In the genomic region with DNA sequence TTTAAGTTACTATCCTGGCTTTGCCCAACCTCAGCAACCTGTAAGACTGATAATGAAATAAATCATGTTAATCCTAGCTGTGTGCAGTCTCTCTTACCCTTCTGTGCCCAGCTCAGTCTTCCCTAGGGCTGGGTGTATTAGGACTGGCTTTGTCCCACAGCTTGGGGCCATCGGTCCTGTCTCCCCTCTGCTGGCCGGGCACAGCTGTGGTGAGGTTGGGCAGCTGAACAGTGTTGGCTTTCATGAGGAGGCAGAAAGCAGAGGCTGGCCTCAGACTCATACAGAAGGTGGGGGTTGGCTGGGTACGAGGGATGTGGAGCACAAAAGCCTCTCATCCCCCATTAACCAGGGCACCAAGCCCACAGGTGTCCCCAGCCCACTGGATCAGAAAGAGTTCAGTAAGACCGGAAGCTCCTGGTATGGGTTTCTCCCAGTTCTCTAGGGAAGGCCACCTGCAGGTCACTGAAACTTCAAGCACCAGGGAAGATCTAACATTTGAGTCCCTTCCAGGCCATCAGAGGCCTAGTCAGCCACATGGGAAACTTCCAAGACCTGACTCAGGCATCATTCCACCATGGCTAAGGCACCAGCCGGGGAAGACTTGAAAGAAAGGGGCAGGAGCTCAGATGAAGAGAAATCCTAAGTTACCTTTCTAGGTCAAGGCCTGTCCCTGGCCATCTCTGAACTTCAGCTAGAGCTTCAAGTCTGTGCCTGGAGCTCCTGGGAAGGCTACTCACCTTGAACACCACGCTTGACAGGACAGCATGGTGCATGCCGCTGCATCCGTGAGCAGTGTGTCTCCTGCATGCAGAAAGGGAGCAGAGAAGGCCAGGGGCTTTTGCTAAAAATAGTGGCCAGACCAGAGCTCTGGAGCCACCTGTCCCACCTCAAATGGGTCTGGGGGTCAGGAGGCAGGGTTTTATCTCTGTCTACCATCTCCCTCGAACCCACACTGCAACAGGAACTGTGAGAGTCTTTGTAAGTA, we compare ENCODE assay signal across 1 cellular context.
TF ChIP-seq lines count a peak whose summit lies in the region.

No MANE protein-coding gene starts in this region.

TF ChIP-seq in HepG2, 621 proteins besides CTCF, POLR2A, EP300 and RAD21 (continues in another document):
- TF ChIP-seq, protein P1, sequence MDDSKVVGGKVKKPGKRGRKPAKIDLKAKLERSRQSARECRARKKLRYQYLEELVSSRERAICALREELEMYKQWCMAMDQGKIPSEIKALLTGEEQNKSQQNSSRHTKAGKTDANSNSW (CRISPR knock-in tag; IDR thresholded peaks at IDR 0.05; ENCODE audit: borderline replicate concordance) = no peak
- TF ChIP-seq, protein P2, sequence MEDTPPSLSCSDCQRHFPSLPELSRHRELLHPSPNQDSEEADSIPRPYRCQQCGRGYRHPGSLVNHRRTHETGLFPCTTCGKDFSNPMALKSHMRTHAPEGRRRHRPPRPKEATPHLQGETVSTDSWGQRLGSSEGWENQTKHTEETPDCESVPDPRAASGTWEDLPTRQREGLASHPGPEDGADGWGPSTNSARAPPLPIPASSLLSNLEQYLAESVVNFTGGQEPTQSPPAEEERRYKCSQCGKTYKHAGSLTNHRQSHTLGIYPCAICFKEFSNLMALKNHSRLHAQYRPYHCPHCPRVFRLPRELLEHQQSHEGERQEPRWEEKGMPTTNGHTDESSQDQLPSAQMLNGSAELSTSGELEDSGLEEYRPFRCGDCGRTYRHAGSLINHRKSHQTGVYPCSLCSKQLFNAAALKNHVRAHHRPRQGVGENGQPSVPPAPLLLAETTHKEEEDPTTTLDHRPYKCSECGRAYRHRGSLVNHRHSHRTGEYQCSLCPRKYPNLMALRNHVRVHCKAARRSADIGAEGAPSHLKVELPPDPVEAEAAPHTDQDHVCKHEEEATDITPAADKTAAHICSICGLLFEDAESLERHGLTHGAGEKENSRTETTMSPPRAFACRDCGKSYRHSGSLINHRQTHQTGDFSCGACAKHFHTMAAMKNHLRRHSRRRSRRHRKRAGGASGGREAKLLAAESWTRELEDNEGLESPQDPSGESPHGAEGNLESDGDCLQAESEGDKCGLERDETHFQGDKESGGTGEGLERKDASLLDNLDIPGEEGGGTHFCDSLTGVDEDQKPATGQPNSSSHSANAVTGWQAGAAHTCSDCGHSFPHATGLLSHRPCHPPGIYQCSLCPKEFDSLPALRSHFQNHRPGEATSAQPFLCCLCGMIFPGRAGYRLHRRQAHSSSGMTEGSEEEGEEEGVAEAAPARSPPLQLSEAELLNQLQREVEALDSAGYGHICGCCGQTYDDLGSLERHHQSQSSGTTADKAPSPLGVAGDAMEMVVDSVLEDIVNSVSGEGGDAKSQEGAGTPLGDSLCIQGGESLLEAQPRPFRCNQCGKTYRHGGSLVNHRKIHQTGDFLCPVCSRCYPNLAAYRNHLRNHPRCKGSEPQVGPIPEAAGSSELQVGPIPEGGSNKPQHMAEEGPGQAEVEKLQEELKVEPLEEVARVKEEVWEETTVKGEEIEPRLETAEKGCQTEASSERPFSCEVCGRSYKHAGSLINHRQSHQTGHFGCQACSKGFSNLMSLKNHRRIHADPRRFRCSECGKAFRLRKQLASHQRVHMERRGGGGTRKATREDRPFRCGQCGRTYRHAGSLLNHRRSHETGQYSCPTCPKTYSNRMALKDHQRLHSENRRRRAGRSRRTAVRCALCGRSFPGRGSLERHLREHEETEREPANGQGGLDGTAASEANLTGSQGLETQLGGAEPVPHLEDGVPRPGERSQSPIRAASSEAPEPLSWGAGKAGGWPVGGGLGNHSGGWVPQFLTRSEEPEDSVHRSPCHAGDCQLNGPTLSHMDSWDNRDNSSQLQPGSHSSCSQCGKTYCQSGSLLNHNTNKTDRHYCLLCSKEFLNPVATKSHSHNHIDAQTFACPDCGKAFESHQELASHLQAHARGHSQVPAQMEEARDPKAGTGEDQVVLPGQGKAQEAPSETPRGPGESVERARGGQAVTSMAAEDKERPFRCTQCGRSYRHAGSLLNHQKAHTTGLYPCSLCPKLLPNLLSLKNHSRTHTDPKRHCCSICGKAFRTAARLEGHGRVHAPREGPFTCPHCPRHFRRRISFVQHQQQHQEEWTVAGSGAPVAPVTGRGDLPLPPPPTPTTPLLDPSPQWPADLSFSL (CRISPR knock-in tag; IDR thresholded peaks at IDR 0.05) = no peak
- TF ChIP-seq, protein P3, sequence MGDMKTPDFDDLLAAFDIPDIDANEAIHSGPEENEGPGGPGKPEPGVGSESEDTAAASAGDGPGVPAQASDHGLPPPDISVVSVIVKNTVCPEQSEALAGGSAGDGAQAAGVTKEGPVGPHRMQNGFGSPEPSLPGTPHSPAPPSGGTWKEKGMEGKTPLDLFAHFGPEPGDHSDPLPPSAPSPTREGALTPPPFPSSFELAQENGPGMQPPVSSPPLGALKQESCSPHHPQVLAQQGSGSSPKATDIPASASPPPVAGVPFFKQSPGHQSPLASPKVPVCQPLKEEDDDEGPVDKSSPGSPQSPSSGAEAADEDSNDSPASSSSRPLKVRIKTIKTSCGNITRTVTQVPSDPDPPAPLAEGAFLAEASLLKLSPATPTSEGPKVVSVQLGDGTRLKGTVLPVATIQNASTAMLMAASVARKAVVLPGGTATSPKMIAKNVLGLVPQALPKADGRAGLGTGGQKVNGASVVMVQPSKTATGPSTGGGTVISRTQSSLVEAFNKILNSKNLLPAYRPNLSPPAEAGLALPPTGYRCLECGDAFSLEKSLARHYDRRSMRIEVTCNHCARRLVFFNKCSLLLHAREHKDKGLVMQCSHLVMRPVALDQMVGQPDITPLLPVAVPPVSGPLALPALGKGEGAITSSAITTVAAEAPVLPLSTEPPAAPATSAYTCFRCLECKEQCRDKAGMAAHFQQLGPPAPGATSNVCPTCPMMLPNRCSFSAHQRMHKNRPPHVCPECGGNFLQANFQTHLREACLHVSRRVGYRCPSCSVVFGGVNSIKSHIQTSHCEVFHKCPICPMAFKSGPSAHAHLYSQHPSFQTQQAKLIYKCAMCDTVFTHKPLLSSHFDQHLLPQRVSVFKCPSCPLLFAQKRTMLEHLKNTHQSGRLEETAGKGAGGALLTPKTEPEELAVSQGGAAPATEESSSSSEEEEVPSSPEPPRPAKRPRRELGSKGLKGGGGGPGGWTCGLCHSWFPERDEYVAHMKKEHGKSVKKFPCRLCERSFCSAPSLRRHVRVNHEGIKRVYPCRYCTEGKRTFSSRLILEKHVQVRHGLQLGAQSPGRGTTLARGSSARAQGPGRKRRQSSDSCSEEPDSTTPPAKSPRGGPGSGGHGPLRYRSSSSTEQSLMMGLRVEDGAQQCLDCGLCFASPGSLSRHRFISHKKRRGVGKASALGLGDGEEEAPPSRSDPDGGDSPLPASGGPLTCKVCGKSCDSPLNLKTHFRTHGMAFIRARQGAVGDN (CRISPR knock-in tag; IDR thresholded peaks at IDR 0.05) = 0 out of 2 replicates have a peak, but pooled peaks have one; percentile 3
- no peak for TF ChIP-seq ZNF567 (CRISPR knock-in tag; IDR thresholded peaks at IDR 0.05; ENCODE audit: borderline replicate concordance)
- no peak for TF ChIP-seq HDAC2 (CRISPR knock-in tag; IDR thresholded peaks at IDR 0.05)
- TF ChIP-seq KAT7 (CRISPR knock-in tag; IDR thresholded peaks at IDR 0.05; ENCODE audit: borderline replicate concordance) = no peak
- no peak for TF ChIP-seq ZNF547 (CRISPR knock-in tag; IDR thresholded peaks at IDR 0.05)
- no peak for TF ChIP-seq ZFP82 (CRISPR knock-in tag; IDR thresholded peaks at IDR 0.05; ENCODE audit: borderline replicate concordance)
- TF ChIP-seq, protein P4, sequence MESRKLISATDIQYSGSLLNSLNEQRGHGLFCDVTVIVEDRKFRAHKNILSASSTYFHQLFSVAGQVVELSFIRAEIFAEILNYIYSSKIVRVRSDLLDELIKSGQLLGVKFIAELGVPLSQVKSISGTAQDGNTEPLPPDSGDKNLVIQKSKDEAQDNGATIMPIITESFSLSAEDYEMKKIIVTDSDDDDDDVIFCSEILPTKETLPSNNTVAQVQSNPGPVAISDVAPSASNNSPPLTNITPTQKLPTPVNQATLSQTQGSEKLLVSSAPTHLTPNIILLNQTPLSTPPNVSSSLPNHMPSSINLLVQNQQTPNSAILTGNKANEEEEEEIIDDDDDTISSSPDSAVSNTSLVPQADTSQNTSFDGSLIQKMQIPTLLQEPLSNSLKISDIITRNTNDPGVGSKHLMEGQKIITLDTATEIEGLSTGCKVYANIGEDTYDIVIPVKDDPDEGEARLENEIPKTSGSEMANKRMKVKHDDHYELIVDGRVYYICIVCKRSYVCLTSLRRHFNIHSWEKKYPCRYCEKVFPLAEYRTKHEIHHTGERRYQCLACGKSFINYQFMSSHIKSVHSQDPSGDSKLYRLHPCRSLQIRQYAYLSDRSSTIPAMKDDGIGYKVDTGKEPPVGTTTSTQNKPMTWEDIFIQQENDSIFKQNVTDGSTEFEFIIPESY (CRISPR knock-in tag; IDR thresholded peaks at IDR 0.05) = no peak
- TF ChIP-seq ZNF660 (CRISPR knock-in tag; IDR thresholded peaks at IDR 0.05; ENCODE audit: borderline replicate concordance, low read depth) = no peak
- TF ChIP-seq GABPA (IDR thresholded peaks at IDR 0.05; ENCODE audit: low read depth, low read length) = no peak
- no peak for TF ChIP-seq GABPA (CRISPR knock-in tag; IDR thresholded peaks at IDR 0.05; ENCODE audit: low read depth)
- no peak for TF ChIP-seq SMAD9 (CRISPR knock-in tag; IDR thresholded peaks at IDR 0.05)
- no peak for TF ChIP-seq ZNF124 (CRISPR knock-in tag; IDR thresholded peaks at IDR 0.05)
- TF ChIP-seq CREB1 (IDR thresholded peaks at IDR 0.05) = no peak
- no peak for TF ChIP-seq CREB1 (CRISPR knock-in tag; IDR thresholded peaks at IDR 0.05)
- TF ChIP-seq SRSF4 (IDR thresholded peaks at IDR 0.05; ENCODE audit: low read depth, low read length, poor library complexity, severe bottlenecking) = no peak
- TF ChIP-seq, protein P5, sequence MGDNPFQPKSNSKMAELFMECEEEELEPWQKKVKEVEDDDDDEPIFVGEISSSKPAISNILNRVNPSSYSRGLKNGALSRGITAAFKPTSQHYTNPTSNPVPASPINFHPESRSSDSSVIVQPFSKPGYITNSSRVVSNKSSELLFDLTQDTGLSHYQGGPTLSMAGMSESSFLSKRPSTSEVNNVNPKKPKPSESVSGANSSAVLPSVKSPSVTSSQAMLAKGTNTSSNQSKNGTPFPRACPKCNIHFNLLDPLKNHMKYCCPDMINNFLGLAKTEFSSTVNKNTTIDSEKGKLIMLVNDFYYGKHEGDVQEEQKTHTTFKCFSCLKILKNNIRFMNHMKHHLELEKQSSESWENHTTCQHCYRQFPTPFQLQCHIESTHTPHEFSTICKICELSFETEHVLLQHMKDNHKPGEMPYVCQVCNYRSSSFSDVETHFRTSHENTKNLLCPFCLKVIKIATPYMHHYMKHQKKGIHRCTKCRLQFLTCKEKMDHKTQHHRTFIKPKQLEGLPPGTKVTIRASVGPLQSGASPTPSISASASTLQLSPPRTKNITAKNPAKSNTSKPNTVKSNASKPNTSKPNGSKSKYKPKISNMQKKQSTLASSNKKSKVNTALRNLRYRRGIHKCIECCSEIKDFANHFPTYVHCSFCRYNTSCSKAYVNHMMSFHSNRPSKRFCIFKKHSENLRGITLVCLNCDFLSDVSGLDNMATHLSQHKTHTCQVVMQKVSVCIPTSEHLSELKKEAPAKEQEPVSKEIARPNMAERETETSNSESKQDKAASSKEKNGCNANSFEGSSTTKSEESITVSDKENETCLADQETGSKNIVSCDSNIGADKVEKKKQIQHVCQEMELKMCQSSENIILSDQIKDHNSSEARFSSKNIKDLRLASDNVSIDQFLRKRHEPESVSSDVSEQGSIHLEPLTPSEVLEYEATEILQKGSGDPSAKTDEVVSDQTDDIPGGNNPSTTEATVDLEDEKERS (CRISPR knock-in tag; IDR thresholded peaks at IDR 0.05) = no peak
- TF ChIP-seq RARA (CRISPR knock-in tag; IDR thresholded peaks at IDR 0.05) = no peak
- TF ChIP-seq AGO2 (optimal IDR thresholded peaks at IDR 0.05; ENCODE audit: low read depth, low read length) = peak; percentile 59
- TF ChIP-seq ZNF546 (CRISPR knock-in tag; conservative IDR thresholded peaks at IDR 0.05) = no peak
- TF ChIP-seq PCBP2 (optimal IDR thresholded peaks at IDR 0.05; ENCODE audit: low read depth, low read length, poor library complexity, severe bottlenecking) = no peak
- no peak for TF ChIP-seq NFIB (CRISPR knock-in tag; IDR thresholded peaks at IDR 0.05; ENCODE audit: borderline replicate concordance)
- no peak for TF ChIP-seq GLI4 (CRISPR knock-in tag; IDR thresholded peaks at IDR 0.05; ENCODE audit: borderline replicate concordance)
- TF ChIP-seq AGO1 (IDR thresholded peaks at IDR 0.05; ENCODE audit: low read depth, low read length, poor library complexity, severe bottlenecking) = peak; percentile 83
- TF ChIP-seq, protein P6, sequence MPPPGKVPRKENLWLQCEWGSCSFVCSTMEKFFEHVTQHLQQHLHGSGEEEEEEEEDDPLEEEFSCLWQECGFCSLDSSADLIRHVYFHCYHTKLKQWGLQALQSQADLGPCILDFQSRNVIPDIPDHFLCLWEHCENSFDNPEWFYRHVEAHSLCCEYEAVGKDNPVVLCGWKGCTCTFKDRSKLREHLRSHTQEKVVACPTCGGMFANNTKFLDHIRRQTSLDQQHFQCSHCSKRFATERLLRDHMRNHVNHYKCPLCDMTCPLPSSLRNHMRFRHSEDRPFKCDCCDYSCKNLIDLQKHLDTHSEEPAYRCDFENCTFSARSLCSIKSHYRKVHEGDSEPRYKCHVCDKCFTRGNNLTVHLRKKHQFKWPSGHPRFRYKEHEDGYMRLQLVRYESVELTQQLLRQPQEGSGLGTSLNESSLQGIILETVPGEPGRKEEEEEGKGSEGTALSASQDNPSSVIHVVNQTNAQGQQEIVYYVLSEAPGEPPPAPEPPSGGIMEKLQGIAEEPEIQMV (CRISPR knock-in tag; IDR thresholded peaks at IDR 0.05; ENCODE audit: low read depth) = no peak
- TF ChIP-seq, protein P7, sequence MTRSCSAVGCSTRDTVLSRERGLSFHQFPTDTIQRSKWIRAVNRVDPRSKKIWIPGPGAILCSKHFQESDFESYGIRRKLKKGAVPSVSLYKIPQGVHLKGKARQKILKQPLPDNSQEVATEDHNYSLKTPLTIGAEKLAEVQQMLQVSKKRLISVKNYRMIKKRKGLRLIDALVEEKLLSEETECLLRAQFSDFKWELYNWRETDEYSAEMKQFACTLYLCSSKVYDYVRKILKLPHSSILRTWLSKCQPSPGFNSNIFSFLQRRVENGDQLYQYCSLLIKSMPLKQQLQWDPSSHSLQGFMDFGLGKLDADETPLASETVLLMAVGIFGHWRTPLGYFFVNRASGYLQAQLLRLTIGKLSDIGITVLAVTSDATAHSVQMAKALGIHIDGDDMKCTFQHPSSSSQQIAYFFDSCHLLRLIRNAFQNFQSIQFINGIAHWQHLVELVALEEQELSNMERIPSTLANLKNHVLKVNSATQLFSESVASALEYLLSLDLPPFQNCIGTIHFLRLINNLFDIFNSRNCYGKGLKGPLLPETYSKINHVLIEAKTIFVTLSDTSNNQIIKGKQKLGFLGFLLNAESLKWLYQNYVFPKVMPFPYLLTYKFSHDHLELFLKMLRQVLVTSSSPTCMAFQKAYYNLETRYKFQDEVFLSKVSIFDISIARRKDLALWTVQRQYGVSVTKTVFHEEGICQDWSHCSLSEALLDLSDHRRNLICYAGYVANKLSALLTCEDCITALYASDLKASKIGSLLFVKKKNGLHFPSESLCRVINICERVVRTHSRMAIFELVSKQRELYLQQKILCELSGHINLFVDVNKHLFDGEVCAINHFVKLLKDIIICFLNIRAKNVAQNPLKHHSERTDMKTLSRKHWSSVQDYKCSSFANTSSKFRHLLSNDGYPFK (CRISPR knock-in tag; IDR thresholded peaks at IDR 0.05; ENCODE audit: borderline replicate concordance) = 0 out of 2 replicates have a peak, but pooled peaks have one; percentile 6
- TF ChIP-seq RFXANK (CRISPR knock-in tag; IDR thresholded peaks at IDR 0.05) = no peak
- no peak for TF ChIP-seq NR1H2 (CRISPR knock-in tag; IDR thresholded peaks at IDR 0.05; ENCODE audit: borderline replicate concordance, low read depth)
- TF ChIP-seq PAF1 (CRISPR knock-in tag; IDR thresholded peaks at IDR 0.05) = peak; percentile 53; the same call in 1 of the 2 replicates
- TF ChIP-seq ZNF232 (CRISPR knock-in tag; IDR thresholded peaks at IDR 0.05; ENCODE audit: borderline replicate concordance) = no peak
- no peak for TF ChIP-seq RAD51 (IDR thresholded peaks at IDR 0.05; ENCODE audit: borderline replicate concordance)
